Comparison of ENCODE assay signal across 10 cellular contexts in genomic region chr3:39176025-39176714, GRCh38. TPM values are rescaled to one million over a fixed set of nuclear protein-coding genes. Genes with fewer than 3 reads are reported as not detected.
A peak's percentile ranks its signal among the peaks of the same experiment; 100 is the strongest.
DNase-seq lines count a peak whose midpoint lies in the region; ATAC-seq, FAIRE-seq and TF ChIP-seq lines count a peak whose summit lies in the region.
"Had no signal": no experiment of that assay in that cellular context is flagged by ENCODE, and none has a peak within 500 bp of the region (broad histone marks: within the 10 kb centered on the region; RNA-seq: fewer than 3 reads in every experiment).

No MANE protein-coding gene starts in this region.

- TF ChIP-seq POLR2A in body of pancreas (IDR thresholded peaks at IDR 0.05) (no peak), H54 (IDR thresholded peaks at IDR 0.05; ENCODE audit: low read depth, low read length) (no peak)

- H3K36me3 Mint-ChIP-seq in activated T-cell treated with anti-CD3 and anti-CD28 coated beads, Interleukin-2, amount 50 U/mL, for 72 hours (ENCODE audit: insufficient read depth in 2 of 2) = peaks cover 2 to 4% of the 10 kb centered on the region in 2 donors
- no peaks in the 10 kb centered on the region for H3K36me3 Mint-ChIP-seq in activated T-cell treated with anti-CD3 and anti-CD28 coated beads, Interleukin-2, amount 50 U/mL, for 4 hours (ENCODE audit: insufficient read depth)

- H3K27ac ChIP-seq in body of pancreas = peak overlapping the region; percentile 92 to 97 (median 94)
- H3K27ac ChIP-seq in muscle layer of duodenum (ENCODE audit: low read length) = peak overlapping the region; percentile 91
- peak overlapping the region; percentile 84 to 95 for H3K27ac ChIP-seq in thoracic aorta

- TF ChIP-seq CTCF in body of pancreas (IDR thresholded peaks at IDR 0.05) = no peak
- TF ChIP-seq CTCF in thoracic aorta (IDR thresholded peaks at IDR 0.05) = no peak

- H3K9me3 Mint-ChIP-seq in activated T-cell treated with anti-CD3 and anti-CD28 coated beads, Interleukin-2, amount 50 U/mL, for 72 hours = peaks cover 0 to 2% of the 10 kb centered on the region in 2 donors
- H3K9me3 Mint-ChIP-seq in activated T-cell treated with anti-CD3 and anti-CD28 coated beads, Interleukin-2, amount 50 U/mL, for 4 hours = no peaks in the 10 kb centered on the region

- no peaks in the 10 kb centered on the region for H3K36me3 ChIP-seq in body of pancreas (replicated peaks in 1 of 2; ENCODE audit: insufficient read depth in 1 of 2, low read depth in 2 of 2)
- H3K36me3 ChIP-seq in muscle layer of duodenum (ENCODE audit: control insufficient read depth in 1 of 2, insufficient read depth in 2 of 2, low read length in 2 of 2) = no peaks in the 10 kb centered on the region
- no peaks in the 10 kb centered on the region for H3K36me3 ChIP-seq in thoracic aorta

- H3K27ac Mint-ChIP-seq in activated T-cell treated with anti-CD3 and anti-CD28 coated beads, Interleukin-2, amount 50 U/mL, for 72 hours = peak overlapping the region; percentile 20

- H3K27me3 ChIP-seq in body of pancreas (no peaks in the 10 kb centered on the region), muscle layer of duodenum (ENCODE audit: low read depth, low read length) (no peaks in the 10 kb centered on the region), thoracic aorta (replicated peaks; ENCODE audit: insufficient read depth) (no peaks in the 10 kb centered on the region)

- 82 to 85% methylated on average over 6 of the region's 6 CpGs for WGBS in body of pancreas, 2 donors

- peaks cover 49% of the 10 kb centered on the region for H3K4me1 Mint-ChIP-seq in activated T-cell treated with anti-CD3 and anti-CD28 coated beads, Interleukin-2, amount 50 U/mL, for 72 hours (ENCODE audit: low read depth)
- peaks cover 44% of the 10 kb centered on the region for H3K4me1 Mint-ChIP-seq in activated T-cell treated with anti-CD3 and anti-CD28 coated beads, Interleukin-2, amount 50 U/mL, for 4 hours (ENCODE audit: low read depth)

- intact Hi-C loops in body of pancreas (cut with DNase I) = no loop called here

- ATAC-seq in activated T-cell treated with anti-CD3 and anti-CD28 coated beads, Interleukin-2, amount 50 U/mL, for 72 hours (replicated peaks in 1 of 2) = no peak
- ATAC-seq in activated T-cell treated with anti-CD3 and anti-CD28 coated beads, Interleukin-2, amount 50 U/mL, for 4 hours = no peak
- ATAC-seq in body of pancreas (no peak), thoracic aorta (ENCODE audit: insufficient number of reproducible peaks, low FRiP score, low read depth) (no peak)

- no peak overlapping the region for H3K4me3 Mint-ChIP-seq in activated T-cell treated with anti-CD3 and anti-CD28 coated beads, Interleukin-2, amount 50 U/mL, for 72 hours
- H3K4me3 Mint-ChIP-seq in activated T-cell treated with anti-CD3 and anti-CD28 coated beads, Interleukin-2, amount 50 U/mL, for 4 hours = no peak overlapping the region

- H3K27me3 Mint-ChIP-seq in activated T-cell treated with anti-CD3 and anti-CD28 coated beads, Interleukin-2, amount 50 U/mL, for 72 hours (ENCODE audit: low read depth) = no peaks in the 10 kb centered on the region
- no peaks in the 10 kb centered on the region for H3K27me3 Mint-ChIP-seq in activated T-cell treated with anti-CD3 and anti-CD28 coated beads, Interleukin-2, amount 50 U/mL, for 4 hours (ENCODE audit: low read depth)

- H3K4me1 ChIP-seq in body of pancreas = peaks cover 43% of the 10 kb centered on the region
- H3K4me1 ChIP-seq in muscle layer of duodenum (ENCODE audit: control insufficient read depth in 1 of 2, insufficient read depth in 2 of 2, low read length in 2 of 2) = peaks cover 0 to 16% of the 10 kb centered on the region in 2 donors
- peaks cover 21 to 39% of the 10 kb centered on the region in 2 donors for H3K4me1 ChIP-seq in thoracic aorta (ENCODE audit: control insufficient read depth in 1 of 2, low read depth in 2 of 2)

- H3K9me3 ChIP-seq in body of pancreas (no peaks in the 10 kb centered on the region), muscle layer of duodenum (ENCODE audit: control insufficient read depth in 1 of 2, low read length in 2 of 2) (no peaks in the 10 kb centered on the region), thoracic aorta (no peaks in the 10 kb centered on the region)

- no peak for FAIRE-seq in H54 (lab: Jason Lieb, UNC)

- H3K4me3 ChIP-seq in body of pancreas = no peak overlapping the region
- no peak overlapping the region for H3K4me3 ChIP-seq in muscle layer of duodenum (ENCODE audit: low read depth in 1 of 2, low read length in 2 of 2)
- H3K4me3 ChIP-seq in thoracic aorta = no peak overlapping the region

- DNase-seq in activated T-cell treated with anti-CD3 and anti-CD28 coated beads, Interleukin-2, amount 50 U/mL, for 72 hours = no peak
- DNase-seq in activated T-cell treated with anti-CD3 and anti-CD28 coated beads, Interleukin-2, amount 50 U/mL, for 4 hours = no peak
- DNase-seq in body of pancreas = no peak
- no peak for DNase-seq in thoracic aorta (ENCODE audit: low spot score)
- DNase-seq in H54 (ENCODE audit: insufficient read length, low spot score) = no peak
- no peak for DNase-seq in mesenteric fat pad (ENCODE audit: low spot score)
- DNase-seq in GF-D8 (lab: John Stamatoyannopoulos, UW) = no peak
- DNase-seq: dermis blood vessel endothelial cell, NCI-H1694 had no signal

RNA-seq across cellular contexts. Expression of gene XIRP1, which starts 16.2 kb away (rescaled TPM):
- under 1 TPM; 0.09 to 0.10 TPM for total RNA-seq in activated T-cell treated with anti-CD3 and anti-CD28 coated beads, Interleukin-2, amount 50 U/mL, for 72 hours
- 10 to 100 TPM; 13.1 to 20.6 (median 18.2) TPM for total RNA-seq in activated T-cell treated with anti-CD3 and anti-CD28 coated beads, Interleukin-2, amount 50 U/mL, for 4 hours
- total RNA-seq in body of pancreas (not detected), thoracic aorta (1 to 10 TPM in 1 of 2 donors, not detected in 1; 2.0 TPM), mesenteric fat pad (0.10 TPM)
- total RNA-seq: dermis blood vessel endothelial cell had no signal

RNA-seq across cellular contexts. Expression of gene CSRNP1, which starts 22.8 kb away (rescaled TPM):
- total RNA-seq in activated T-cell treated with anti-CD3 and anti-CD28 coated beads, Interleukin-2, amount 50 U/mL, for 72 hours = 10 to 100 TPM; 68.7 to 81.3 TPM
- total RNA-seq in activated T-cell treated with anti-CD3 and anti-CD28 coated beads, Interleukin-2, amount 50 U/mL, for 4 hours = 10 to 100 TPM; 88.9 to 96.6 (median 95.1) TPM
- total RNA-seq in body of pancreas (10 to 100 TPM; 18.4 to 39.6 TPM), thoracic aorta (100 to 1,000 TPM in 1 of 2 donors, 10 to 100 TPM in 1; 96.8 to 117 TPM), mesenteric fat pad (130 TPM)

Comparison
In these comparisons a context has a peak if more than half of its experiments do, and no peak if none do; other contexts are left out.
1. RNA of gene XIRP1, which starts 16.2 kb away (total RNA-seq): 13.1 to 20.6 TPM in activated T-cell treated with anti-CD3 and anti-CD28 coated beads, Interleukin-2, amount 50 U/mL, for 4 hours; 2.0 TPM in thoracic aorta, 0.10 TPM in mesenteric fat pad (single experiment), 0.09 to 0.10 TPM in activated T-cell treated with anti-CD3 and anti-CD28 coated beads, Interleukin-2, amount 50 U/mL, for 72 hours and not detected in body of pancreas; every median in the first group is over 4 times any median in the second.
2. Peak in every context shown above with its lines, with median percentiles within 50 percentile points of each other: H3K27ac ChIP-seq.